Comparison of ENCODE assay signal across 1 cellular context in genomic region chr11:59706518-59707285, GRCh38.
TF ChIP-seq lines count a peak whose summit lies in the region.

No MANE protein-coding gene starts in this region.

TF ChIP-seq in A549, 52 proteins besides CTCF, POLR2A, EP300 and RAD21 (continued from another document):
- TF ChIP-seq, protein P1, sequence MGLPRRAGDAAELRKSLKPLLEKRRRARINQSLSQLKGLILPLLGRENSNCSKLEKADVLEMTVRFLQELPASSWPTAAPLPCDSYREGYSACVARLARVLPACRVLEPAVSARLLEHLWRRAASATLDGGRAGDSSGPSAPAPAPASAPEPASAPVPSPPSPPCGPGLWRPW (IDR thresholded peaks at IDR 0.05) = no peak
- TF ChIP-seq HEYL (CRISPR knock-in tag; IDR thresholded peaks at IDR 0.05) = no peak
- TF ChIP-seq ESRRA (IDR thresholded peaks at IDR 0.05; ENCODE audit: borderline replicate concordance, low read length) = no peak
- TF ChIP-seq NFE2L2 (conservative IDR thresholded peaks at IDR 0.05; ENCODE audit: low read length) = no peak
- no peak for TF ChIP-seq EHMT2 (IDR thresholded peaks at IDR 0.05; ENCODE audit: low read depth)
- TF ChIP-seq CBX2 (IDR thresholded peaks at IDR 0.05; ENCODE audit: borderline replicate concordance, low read depth) = no peak
- TF ChIP-seq FOSL2 (IDR thresholded peaks at IDR 0.05) = peak; percentile 76
- TF ChIP-seq FOSL2 (CRISPR knock-in tag; IDR thresholded peaks at IDR 0.05) = peak; percentile 81
- TF ChIP-seq, protein P2, sequence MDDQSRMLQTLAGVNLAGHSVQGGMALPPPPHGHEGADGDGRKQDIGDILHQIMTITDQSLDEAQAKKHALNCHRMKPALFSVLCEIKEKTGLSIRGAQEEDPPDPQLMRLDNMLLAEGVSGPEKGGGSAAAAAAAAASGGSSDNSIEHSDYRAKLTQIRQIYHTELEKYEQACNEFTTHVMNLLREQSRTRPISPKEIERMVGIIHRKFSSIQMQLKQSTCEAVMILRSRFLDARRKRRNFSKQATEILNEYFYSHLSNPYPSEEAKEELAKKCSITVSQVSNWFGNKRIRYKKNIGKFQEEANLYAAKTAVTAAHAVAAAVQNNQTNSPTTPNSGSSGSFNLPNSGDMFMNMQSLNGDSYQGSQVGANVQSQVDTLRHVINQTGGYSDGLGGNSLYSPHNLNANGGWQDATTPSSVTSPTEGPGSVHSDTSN (IDR thresholded peaks at IDR 0.05) = no peak
- TF ChIP-seq CEBPB (IDR thresholded peaks at IDR 0.05) = no peak; a peak in 1 of 4 replicates
- no peak for TF ChIP-seq ATOH8 (CRISPR knock-in tag; IDR thresholded peaks at IDR 0.05; ENCODE audit: low read depth)
- no peak for TF ChIP-seq RNF2 (IDR thresholded peaks at IDR 0.05; ENCODE audit: borderline replicate concordance, low read depth)
- no peak for TF ChIP-seq CHD4 (IDR thresholded peaks at IDR 0.05; ENCODE audit: borderline replicate concordance)
- no peak for TF ChIP-seq ZC3H11A (IDR thresholded peaks at IDR 0.05)
- TF ChIP-seq USF2 (IDR thresholded peaks at IDR 0.05) = no peak
- TF ChIP-seq SREBF2 (IDR thresholded peaks at IDR 0.05) = no peak
- TF ChIP-seq ZSCAN20 (CRISPR knock-in tag; IDR thresholded peaks at IDR 0.05) = no peak
- no peak for TF ChIP-seq NPAS2 (CRISPR knock-in tag; IDR thresholded peaks at IDR 0.05; ENCODE audit: borderline replicate concordance)
- no peak for TF ChIP-seq PHF8 (IDR thresholded peaks at IDR 0.05; ENCODE audit: borderline replicate concordance, low read depth)
- TF ChIP-seq CBX8 (IDR thresholded peaks at IDR 0.05) = no peak
- TF ChIP-seq EHF (CRISPR knock-in tag; IDR thresholded peaks at IDR 0.05) = no peak
- TF ChIP-seq, protein P3, sequence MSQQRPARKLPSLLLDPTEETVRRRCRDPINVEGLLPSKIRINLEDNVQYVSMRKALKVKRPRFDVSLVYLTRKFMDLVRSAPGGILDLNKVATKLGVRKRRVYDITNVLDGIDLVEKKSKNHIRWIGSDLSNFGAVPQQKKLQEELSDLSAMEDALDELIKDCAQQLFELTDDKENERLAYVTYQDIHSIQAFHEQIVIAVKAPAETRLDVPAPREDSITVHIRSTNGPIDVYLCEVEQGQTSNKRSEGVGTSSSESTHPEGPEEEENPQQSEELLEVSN (IDR thresholded peaks at IDR 0.05; ENCODE audit: borderline replicate concordance, low read depth) = no peak
- TF ChIP-seq TFCP2L1 (CRISPR knock-in tag; IDR thresholded peaks at IDR 0.05) = no peak
- TF ChIP-seq HOXB5 (CRISPR knock-in tag; IDR thresholded peaks at IDR 0.05) = no peak
- no peak for TF ChIP-seq KDM1A (IDR thresholded peaks at IDR 0.05; ENCODE audit: low read depth)
- TF ChIP-seq TP53 (CRISPR knock-in tag; IDR thresholded peaks at IDR 0.05) = no peak
